ENCODE assay signal across 1 cellular context in the genomic region with DNA sequence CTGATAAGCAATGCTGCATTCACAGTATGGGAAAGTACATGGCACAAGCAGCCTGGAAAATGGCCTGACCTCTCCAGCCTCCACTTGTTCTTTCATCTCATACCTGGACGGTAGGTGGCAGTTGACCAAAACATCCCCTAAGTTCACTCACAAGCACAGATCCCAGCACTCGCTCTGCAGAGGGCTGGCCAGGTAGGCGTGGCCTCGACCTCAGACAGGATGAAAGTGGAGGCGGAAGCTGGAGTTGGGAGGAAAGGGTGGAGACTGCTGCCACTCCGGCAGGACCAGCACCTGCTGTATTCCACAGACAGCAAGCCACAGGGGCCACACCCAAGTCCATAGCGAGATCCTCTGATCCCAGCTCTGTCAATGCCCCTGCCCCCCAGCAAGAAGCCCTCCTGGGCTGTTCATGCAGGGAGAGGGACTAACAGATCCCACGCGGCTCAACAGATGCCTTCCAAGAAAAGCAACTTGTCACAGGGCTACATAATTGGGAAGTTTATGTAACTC.
TF ChIP-seq lines count a peak whose summit lies in the region.

No MANE protein-coding gene starts in this region.

TF ChIP-seq in HepG2, 621 proteins besides CTCF, POLR2A, EP300 and RAD21 (continued from another document and continues in another):
- TF ChIP-seq, protein P1, sequence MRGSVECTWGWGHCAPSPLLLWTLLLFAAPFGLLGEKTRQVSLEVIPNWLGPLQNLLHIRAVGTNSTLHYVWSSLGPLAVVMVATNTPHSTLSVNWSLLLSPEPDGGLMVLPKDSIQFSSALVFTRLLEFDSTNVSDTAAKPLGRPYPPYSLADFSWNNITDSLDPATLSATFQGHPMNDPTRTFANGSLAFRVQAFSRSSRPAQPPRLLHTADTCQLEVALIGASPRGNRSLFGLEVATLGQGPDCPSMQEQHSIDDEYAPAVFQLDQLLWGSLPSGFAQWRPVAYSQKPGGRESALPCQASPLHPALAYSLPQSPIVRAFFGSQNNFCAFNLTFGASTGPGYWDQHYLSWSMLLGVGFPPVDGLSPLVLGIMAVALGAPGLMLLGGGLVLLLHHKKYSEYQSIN (CRISPR knock-in tag; IDR thresholded peaks at IDR 0.05; ENCODE audit: borderline replicate concordance), result no peak
- TF ChIP-seq ZNF567 (CRISPR knock-in tag; IDR thresholded peaks at IDR 0.05; ENCODE audit: borderline replicate concordance) (no peak), REXO4 (CRISPR knock-in tag; IDR thresholded peaks at IDR 0.05; ENCODE audit: borderline replicate concordance) (no peak), RNF2 (conservative IDR thresholded peaks at IDR 0.05; ENCODE audit: low read depth) (no peak), ZNF17 (CRISPR knock-in tag; IDR thresholded peaks at IDR 0.05) (no peak), HMG20B (CRISPR knock-in tag; conservative IDR thresholded peaks at IDR 0.05) (no peak), ZNF343 (CRISPR knock-in tag; IDR thresholded peaks at IDR 0.05) (no peak), CREB1 (IDR thresholded peaks at IDR 0.05) (no peak), CREB1 (CRISPR knock-in tag; IDR thresholded peaks at IDR 0.05) (no peak), GFI1 (CRISPR knock-in tag; IDR thresholded peaks at IDR 0.05; ENCODE audit: borderline replicate concordance) (no peak), ZNF232 (CRISPR knock-in tag; IDR thresholded peaks at IDR 0.05; ENCODE audit: borderline replicate concordance) (no peak), ZNF772 (CRISPR knock-in tag; IDR thresholded peaks at IDR 0.05) (no peak), ESRRA (CRISPR knock-in tag; IDR thresholded peaks at IDR 0.05; ENCODE audit: low read depth) (no peak), ZC3H4 (CRISPR knock-in tag; IDR thresholded peaks at IDR 0.05; ENCODE audit: borderline replicate concordance) (no peak), ZNF329 (CRISPR knock-in tag; IDR thresholded peaks at IDR 0.05; ENCODE audit: low read depth) (no peak), CEBPB (IDR thresholded peaks at IDR 0.05; ENCODE audit: borderline replicate concordance, low read depth, low read length) (no peak), SMC3 (IDR thresholded peaks at IDR 0.05; ENCODE audit: low read length) (peak; percentile 96), THAP11 (CRISPR knock-in tag; IDR thresholded peaks at IDR 0.05) (peak; percentile 70), MLLT10 (CRISPR knock-in tag; IDR thresholded peaks at IDR 0.05) (no peak), ZNF598 (CRISPR knock-in tag; IDR thresholded peaks at IDR 0.05; ENCODE audit: borderline replicate concordance) (no peak; the same call in 1 of the 2 replicates), KDM4B (CRISPR knock-in tag; IDR thresholded peaks at IDR 0.05) (0 out of 2 replicates have a peak, but pooled peaks have one; percentile 44), GLI4 (CRISPR knock-in tag; IDR thresholded peaks at IDR 0.05; ENCODE audit: borderline replicate concordance) (no peak), ZNF674 (CRISPR knock-in tag; IDR thresholded peaks at IDR 0.05; ENCODE audit: low read depth) (no peak), ZNF230 (CRISPR knock-in tag; IDR thresholded peaks at IDR 0.05) (no peak), ZNF234 (CRISPR knock-in tag; conservative IDR thresholded peaks at IDR 0.05) (no peak), MAFG (CRISPR knock-in tag; IDR thresholded peaks at IDR 0.05) (no peak), ZFP62 (CRISPR knock-in tag; IDR thresholded peaks at IDR 0.05) (no peak), KLF6 (CRISPR knock-in tag; IDR thresholded peaks at IDR 0.05) (no peak), CBX2 (IDR thresholded peaks at IDR 0.05; ENCODE audit: low read depth, low read length) (no peak), CBX2 (CRISPR knock-in tag; IDR thresholded peaks at IDR 0.05; ENCODE audit: low read depth) (no peak), ARNT (IDR thresholded peaks at IDR 0.05) (no peak), ZNF501 (CRISPR knock-in tag; IDR thresholded peaks at IDR 0.05) (peak; percentile 70; the same call in 1 of the 2 replicates), ZNF274 (CRISPR knock-in tag; IDR thresholded peaks at IDR 0.05) (no peak), ZNF577 (CRISPR knock-in tag; IDR thresholded peaks at IDR 0.05; ENCODE audit: borderline replicate concordance, low read depth) (no peak), SUZ12 (IDR thresholded peaks at IDR 0.05; ENCODE audit: low read depth, low read length) (no peak), KLF16 (CRISPR knock-in tag; IDR thresholded peaks at IDR 0.05) (peak in 1 of 2 experiments; percentile 91; a peak in 2 of 4 replicates), GTF3A (CRISPR knock-in tag; conservative IDR thresholded peaks at IDR 0.05) (no peak), ZNF121 (CRISPR knock-in tag; IDR thresholded peaks at IDR 0.05) (no peak), AGO2 (optimal IDR thresholded peaks at IDR 0.05; ENCODE audit: low read depth, low read length) (no peak), MED13 (CRISPR knock-in tag; IDR thresholded peaks at IDR 0.05) (no peak), ZFP82 (CRISPR knock-in tag; IDR thresholded peaks at IDR 0.05; ENCODE audit: borderline replicate concordance) (no peak), ZSCAN30 (CRISPR knock-in tag; IDR thresholded peaks at IDR 0.05) (no peak), RXRA (CRISPR knock-in tag; IDR thresholded peaks at IDR 0.05) (peak; percentile 62; the same call in 1 of the 2 replicates)
- TF ChIP-seq, protein P2, sequence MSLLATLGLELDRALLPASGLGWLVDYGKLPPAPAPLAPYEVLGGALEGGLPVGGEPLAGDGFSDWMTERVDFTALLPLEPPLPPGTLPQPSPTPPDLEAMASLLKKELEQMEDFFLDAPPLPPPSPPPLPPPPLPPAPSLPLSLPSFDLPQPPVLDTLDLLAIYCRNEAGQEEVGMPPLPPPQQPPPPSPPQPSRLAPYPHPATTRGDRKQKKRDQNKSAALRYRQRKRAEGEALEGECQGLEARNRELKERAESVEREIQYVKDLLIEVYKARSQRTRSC (CRISPR knock-in tag; IDR thresholded peaks at IDR 0.05; ENCODE audit: low read depth), result no peak
- TF ChIP-seq, protein P3, sequence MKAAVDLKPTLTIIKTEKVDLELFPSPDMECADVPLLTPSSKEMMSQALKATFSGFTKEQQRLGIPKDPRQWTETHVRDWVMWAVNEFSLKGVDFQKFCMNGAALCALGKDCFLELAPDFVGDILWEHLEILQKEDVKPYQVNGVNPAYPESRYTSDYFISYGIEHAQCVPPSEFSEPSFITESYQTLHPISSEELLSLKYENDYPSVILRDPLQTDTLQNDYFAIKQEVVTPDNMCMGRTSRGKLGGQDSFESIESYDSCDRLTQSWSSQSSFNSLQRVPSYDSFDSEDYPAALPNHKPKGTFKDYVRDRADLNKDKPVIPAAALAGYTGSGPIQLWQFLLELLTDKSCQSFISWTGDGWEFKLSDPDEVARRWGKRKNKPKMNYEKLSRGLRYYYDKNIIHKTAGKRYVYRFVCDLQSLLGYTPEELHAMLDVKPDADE (CRISPR knock-in tag; IDR thresholded peaks at IDR 0.05), result no peak
- TF ChIP-seq, protein P4, sequence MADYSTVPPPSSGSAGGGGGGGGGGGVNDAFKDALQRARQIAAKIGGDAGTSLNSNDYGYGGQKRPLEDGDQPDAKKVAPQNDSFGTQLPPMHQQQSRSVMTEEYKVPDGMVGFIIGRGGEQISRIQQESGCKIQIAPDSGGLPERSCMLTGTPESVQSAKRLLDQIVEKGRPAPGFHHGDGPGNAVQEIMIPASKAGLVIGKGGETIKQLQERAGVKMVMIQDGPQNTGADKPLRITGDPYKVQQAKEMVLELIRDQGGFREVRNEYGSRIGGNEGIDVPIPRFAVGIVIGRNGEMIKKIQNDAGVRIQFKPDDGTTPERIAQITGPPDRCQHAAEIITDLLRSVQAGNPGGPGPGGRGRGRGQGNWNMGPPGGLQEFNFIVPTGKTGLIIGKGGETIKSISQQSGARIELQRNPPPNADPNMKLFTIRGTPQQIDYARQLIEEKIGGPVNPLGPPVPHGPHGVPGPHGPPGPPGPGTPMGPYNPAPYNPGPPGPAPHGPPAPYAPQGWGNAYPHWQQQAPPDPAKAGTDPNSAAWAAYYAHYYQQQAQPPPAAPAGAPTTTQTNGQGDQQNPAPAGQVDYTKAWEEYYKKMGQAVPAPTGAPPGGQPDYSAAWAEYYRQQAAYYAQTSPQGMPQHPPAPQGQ (CRISPR knock-in tag; IDR thresholded peaks at IDR 0.05; ENCODE audit: borderline replicate concordance), result no peak
- TF ChIP-seq, protein P5, sequence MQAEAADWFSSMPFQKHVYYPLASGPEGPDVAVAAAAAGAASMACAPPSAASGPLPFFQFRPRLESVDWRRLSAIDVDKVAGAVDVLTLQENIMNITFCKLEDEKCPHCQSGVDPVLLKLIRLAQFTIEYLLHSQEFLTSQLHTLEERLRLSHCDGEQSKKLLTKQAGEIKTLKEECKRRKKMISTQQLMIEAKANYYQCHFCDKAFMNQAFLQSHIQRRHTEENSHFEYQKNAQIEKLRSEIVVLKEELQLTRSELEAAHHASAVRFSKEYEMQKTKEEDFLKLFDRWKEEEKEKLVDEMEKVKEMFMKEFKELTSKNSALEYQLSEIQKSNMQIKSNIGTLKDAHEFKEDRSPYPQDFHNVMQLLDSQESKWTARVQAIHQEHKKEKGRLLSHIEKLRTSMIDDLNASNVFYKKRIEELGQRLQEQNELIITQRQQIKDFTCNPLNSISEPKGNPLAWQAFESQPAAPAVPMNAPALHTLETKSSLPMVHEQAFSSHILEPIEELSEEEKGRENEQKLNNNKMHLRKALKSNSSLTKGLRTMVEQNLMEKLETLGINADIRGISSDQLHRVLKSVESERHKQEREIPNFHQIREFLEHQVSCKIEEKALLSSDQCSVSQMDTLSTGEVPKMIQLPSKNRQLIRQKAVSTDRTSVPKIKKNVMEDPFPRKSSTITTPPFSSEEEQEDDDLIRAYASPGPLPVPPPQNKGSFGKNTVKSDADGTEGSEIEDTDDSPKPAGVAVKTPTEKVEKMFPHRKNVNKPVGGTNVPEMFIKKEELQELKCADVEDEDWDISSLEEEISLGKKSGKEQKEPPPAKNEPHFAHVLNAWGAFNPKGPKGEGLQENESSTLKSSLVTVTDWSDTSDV (CRISPR knock-in tag; IDR thresholded peaks at IDR 0.05), result no peak
- TF ChIP-seq, protein P6, sequence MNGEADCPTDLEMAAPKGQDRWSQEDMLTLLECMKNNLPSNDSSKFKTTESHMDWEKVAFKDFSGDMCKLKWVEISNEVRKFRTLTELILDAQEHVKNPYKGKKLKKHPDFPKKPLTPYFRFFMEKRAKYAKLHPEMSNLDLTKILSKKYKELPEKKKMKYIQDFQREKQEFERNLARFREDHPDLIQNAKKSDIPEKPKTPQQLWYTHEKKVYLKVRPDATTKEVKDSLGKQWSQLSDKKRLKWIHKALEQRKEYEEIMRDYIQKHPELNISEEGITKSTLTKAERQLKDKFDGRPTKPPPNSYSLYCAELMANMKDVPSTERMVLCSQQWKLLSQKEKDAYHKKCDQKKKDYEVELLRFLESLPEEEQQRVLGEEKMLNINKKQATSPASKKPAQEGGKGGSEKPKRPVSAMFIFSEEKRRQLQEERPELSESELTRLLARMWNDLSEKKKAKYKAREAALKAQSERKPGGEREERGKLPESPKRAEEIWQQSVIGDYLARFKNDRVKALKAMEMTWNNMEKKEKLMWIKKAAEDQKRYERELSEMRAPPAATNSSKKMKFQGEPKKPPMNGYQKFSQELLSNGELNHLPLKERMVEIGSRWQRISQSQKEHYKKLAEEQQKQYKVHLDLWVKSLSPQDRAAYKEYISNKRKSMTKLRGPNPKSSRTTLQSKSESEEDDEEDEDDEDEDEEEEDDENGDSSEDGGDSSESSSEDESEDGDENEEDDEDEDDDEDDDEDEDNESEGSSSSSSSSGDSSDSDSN (CRISPR knock-in tag; IDR thresholded peaks at IDR 0.05), result peak; percentile 59; the same call in 1 of the 2 replicates
- TF ChIP-seq, protein P7, sequence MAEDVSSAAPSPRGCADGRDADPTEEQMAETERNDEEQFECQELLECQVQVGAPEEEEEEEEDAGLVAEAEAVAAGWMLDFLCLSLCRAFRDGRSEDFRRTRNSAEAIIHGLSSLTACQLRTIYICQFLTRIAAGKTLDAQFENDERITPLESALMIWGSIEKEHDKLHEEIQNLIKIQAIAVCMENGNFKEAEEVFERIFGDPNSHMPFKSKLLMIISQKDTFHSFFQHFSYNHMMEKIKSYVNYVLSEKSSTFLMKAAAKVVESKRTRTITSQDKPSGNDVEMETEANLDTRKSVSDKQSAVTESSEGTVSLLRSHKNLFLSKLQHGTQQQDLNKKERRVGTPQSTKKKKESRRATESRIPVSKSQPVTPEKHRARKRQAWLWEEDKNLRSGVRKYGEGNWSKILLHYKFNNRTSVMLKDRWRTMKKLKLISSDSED (CRISPR knock-in tag; IDR thresholded peaks at IDR 0.05), result no peak
- TF ChIP-seq, protein P8, sequence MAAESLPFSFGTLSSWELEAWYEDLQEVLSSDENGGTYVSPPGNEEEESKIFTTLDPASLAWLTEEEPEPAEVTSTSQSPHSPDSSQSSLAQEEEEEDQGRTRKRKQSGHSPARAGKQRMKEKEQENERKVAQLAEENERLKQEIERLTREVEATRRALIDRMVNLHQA (CRISPR knock-in tag; IDR thresholded peaks at IDR 0.05), result no peak
- TF ChIP-seq, protein P9, sequence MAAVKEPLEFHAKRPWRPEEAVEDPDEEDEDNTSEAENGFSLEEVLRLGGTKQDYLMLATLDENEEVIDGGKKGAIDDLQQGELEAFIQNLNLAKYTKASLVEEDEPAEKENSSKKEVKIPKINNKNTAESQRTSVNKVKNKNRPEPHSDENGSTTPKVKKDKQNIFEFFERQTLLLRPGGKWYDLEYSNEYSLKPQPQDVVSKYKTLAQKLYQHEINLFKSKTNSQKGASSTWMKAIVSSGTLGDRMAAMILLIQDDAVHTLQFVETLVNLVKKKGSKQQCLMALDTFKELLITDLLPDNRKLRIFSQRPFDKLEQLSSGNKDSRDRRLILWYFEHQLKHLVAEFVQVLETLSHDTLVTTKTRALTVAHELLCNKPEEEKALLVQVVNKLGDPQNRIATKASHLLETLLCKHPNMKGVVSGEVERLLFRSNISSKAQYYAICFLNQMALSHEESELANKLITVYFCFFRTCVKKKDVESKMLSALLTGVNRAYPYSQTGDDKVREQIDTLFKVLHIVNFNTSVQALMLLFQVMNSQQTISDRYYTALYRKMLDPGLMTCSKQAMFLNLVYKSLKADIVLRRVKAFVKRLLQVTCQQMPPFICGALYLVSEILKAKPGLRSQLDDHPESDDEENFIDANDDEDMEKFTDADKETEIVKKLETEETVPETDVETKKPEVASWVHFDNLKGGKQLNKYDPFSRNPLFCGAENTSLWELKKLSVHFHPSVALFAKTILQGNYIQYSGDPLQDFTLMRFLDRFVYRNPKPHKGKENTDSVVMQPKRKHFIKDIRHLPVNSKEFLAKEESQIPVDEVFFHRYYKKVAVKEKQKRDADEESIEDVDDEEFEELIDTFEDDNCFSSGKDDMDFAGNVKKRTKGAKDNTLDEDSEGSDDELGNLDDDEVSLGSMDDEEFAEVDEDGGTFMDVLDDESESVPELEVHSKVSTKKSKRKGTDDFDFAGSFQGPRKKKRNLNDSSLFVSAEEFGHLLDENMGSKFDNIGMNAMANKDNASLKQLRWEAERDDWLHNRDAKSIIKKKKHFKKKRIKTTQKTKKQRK (IDR thresholded peaks at IDR 0.05; ENCODE audit: low read length), result no peak
- TF ChIP-seq, protein P10, sequence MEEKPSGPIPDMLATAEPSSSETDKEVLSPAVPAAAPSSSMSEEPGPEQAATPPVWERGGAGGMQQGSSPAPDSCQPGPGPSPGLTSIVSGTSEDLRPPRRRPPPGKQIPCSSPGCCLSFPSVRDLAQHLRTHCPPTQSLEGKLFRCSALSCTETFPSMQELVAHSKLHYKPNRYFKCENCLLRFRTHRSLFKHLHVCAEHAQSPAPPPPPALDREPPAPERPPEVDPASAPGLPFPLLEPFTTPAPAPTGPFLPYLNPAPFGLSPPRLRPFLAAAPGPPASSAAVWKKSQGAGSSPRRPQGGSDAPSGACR (CRISPR knock-in tag; IDR thresholded peaks at IDR 0.05), result no peak
